ENCODE assay signal across 9 cellular contexts in the genomic region with DNA sequence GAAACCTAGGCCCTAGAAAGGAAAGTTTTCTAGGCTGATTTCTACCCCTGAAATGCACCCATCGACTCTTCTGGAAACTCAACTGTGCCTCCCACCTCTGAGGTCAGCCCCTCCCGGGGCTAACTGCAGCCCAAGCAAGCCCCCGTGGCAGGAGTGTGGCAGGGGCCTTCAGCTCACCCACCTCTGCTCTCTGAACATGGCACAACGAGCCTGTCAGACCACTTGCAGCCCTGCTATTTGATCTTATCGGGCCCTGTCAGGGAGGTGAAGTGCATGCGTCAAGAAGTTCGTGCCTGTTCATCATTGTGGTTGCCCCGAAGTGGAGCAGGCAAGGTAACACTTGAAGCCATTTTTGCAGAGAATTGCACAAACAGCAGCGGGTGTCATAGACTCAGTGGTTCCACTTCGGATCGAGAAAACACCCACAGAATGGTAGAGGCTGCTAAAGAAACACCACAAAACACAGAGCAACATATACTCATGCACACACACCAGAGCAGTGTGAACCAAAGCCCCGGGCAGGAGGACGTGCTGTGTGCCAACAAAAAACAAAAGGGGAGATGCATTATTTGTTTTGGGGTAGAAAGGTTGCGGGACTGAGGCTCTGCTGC.
DNase-seq lines count a peak whose midpoint lies in the region; ATAC-seq lines count a peak whose summit lies in the region.
"Had no signal": no experiment of that assay in that cellular context is flagged by ENCODE, and none has a peak within 500 bp of the region (broad histone marks: within the 10 kb centered on the region; RNA-seq: fewer than 3 reads in every experiment).

No MANE protein-coding gene starts in this region.

- no peaks in the 10 kb centered on the region for H3K9me3 Mint-ChIP-seq in activated CD4-positive, alpha-beta memory T cell treated with anti-CD3 and anti-CD28 coated beads for 36 hours
- H3K9me3 Mint-ChIP-seq in central memory CD8-positive, alpha-beta T cell = no peaks in the 10 kb centered on the region

- peak overlapping the region; percentile 55 for H3K4me3 Mint-ChIP-seq in activated CD4-positive, alpha-beta memory T cell treated with anti-CD3 and anti-CD28 coated beads for 36 hours
- peak overlapping the region; percentile 62 for H3K4me3 Mint-ChIP-seq in central memory CD8-positive, alpha-beta T cell

- intact Hi-C loops in activated CD4-positive, alpha-beta memory T cell treated with anti-CD3 and anti-CD28 coated beads for 36 hours (cut with micrococcal nuclease) = loop anchor here (1.0 to 10.0 kb wide), 9 partner anchors 19 to 300 kb away; no protein-coding TSS in a partner anchor

- no peaks in the 10 kb centered on the region for H3K27me3 Mint-ChIP-seq in activated CD4-positive, alpha-beta memory T cell treated with anti-CD3 and anti-CD28 coated beads for 36 hours
- H3K27me3 Mint-ChIP-seq in central memory CD8-positive, alpha-beta T cell = no peaks in the 10 kb centered on the region

- CTCF ChIA-PET in activated CD4-positive, alpha-beta memory T cell treated with anti-CD3 and anti-CD28 coated beads for 36 hours (lab: Charles Lee) = interaction anchor here (1.2 to 6.9 kb wide), 15 partner anchors 9 to 194 kb away, joined by 4 to 53 read pairs (median 7); no protein-coding TSS in a partner anchor

- ATAC-seq in central memory CD8-positive, alpha-beta T cell (replicated peaks; ENCODE audit: extremely low read depth, poor library complexity, severe bottlenecking) = peak; percentile 89
- ATAC-seq in GM21526 (IDR thresholded peaks at IDR 0.05; ENCODE audit: low FRiP score, unreplicated experiment) (no peak), HG03442 (IDR thresholded peaks at IDR 0.05; ENCODE audit: unreplicated experiment) (no peak)

- DNase-seq in DMS79 (lab: John Stamatoyannopoulos, UW) (peak; percentile 48), NCI-H1048 (lab: John Stamatoyannopoulos, UW) (no peak), retina (no peak)
- peak; percentile 90 for DNase-seq in activated CD4-positive, alpha-beta memory T cell treated with anti-CD3 and anti-CD28 coated beads for 36 hours
- DNase-seq in central memory CD8-positive, alpha-beta T cell (ENCODE audit: low spot score in 2 of 2) = peak; percentile 65 to 90
- DNase-seq in stimulated activated CD4-positive, alpha-beta T cell treated with anti-CD3 and anti-CD28 coated beads, TNF-alpha, amount 100 ng/mL, for 1 hour (ENCODE audit: low read depth in 3 of 3, low spot score in 1 of 3) = peak; percentile 45 to 60 (median 59)
- DNase-seq: NCI-H2029 had no signal

- peaks cover 5% of the 10 kb centered on the region for H3K36me3 Mint-ChIP-seq in activated CD4-positive, alpha-beta memory T cell treated with anti-CD3 and anti-CD28 coated beads for 36 hours
- H3K36me3 Mint-ChIP-seq in central memory CD8-positive, alpha-beta T cell (ENCODE audit: insufficient read depth) = peaks cover 20% of the 10 kb centered on the region

- peaks cover 88% of the 10 kb centered on the region for H3K4me1 Mint-ChIP-seq in activated CD4-positive, alpha-beta memory T cell treated with anti-CD3 and anti-CD28 coated beads for 36 hours (ENCODE audit: low read depth)
- peaks cover 73% of the 10 kb centered on the region for H3K4me1 Mint-ChIP-seq in central memory CD8-positive, alpha-beta T cell

- POLR2A ChIA-PET in activated CD4-positive, alpha-beta memory T cell treated with anti-CD3 and anti-CD28 coated beads for 36 hours (lab: Charles Lee) = interaction anchor here (0.8 to 8.4 kb wide), 19 partner anchors 10 to 201 kb away, joined by 3 to 93 read pairs (median 7); no protein-coding TSS in a partner anchor

- peak overlapping the region; percentile 94 for H3K27ac Mint-ChIP-seq in activated CD4-positive, alpha-beta memory T cell treated with anti-CD3 and anti-CD28 coated beads for 36 hours
- peak overlapping the region; percentile 93 for H3K27ac Mint-ChIP-seq in central memory CD8-positive, alpha-beta T cell (ENCODE audit: low read depth)

Comparison
In these comparisons a context has a peak if more than half of its experiments do, and no peak if none do; other contexts are left out.
1. DNase-seq: peak in DMS79 (single experiment), activated CD4-positive, alpha-beta memory T cell treated with anti-CD3 and anti-CD28 coated beads for 36 hours (single experiment), central memory CD8-positive, alpha-beta T cell (2 of 2) and stimulated activated CD4-positive, alpha-beta T cell treated with anti-CD3 and anti-CD28 coated beads, TNF-alpha, amount 100 ng/mL, for 1 hour (3 of 3); none in NCI-H1048 (single experiment) and retina (single experiment).